ENCODE assay signal across 26 cellular contexts in genomic region chr10:9289811-9290210, GRCh38.
"Had no signal": no experiment of that assay in that cellular context is flagged by ENCODE, and none has a peak within 500 bp of the region (broad histone marks: within the 10 kb centered on the region; RNA-seq: fewer than 3 reads in every experiment).

No MANE protein-coding gene starts in this region.

- H3K27me3 ChIP-seq: gastrocnemius medialis, pancreas, spleen, tibial nerve had no signal

- H3K9me3 Mint-ChIP-seq: activated naive CD4-positive, alpha-beta T cell treated with anti-CD3 and anti-CD28 coated beads for 36 hours; dendritic cell treated with granulocyte-macrophage colony-stimulating factor and Interleukin-4, amounts not matched to agents 40 ng/mL and 50 ng/mL, for 4 days; endodermal cell; immature natural killer cell; memory B cell; naive thymus-derived CD8-positive, alpha-beta T cell; neural crest cell had no signal

- DNase-seq: activated CD4-positive, alpha-beta T cell treated with anti-CD3 and anti-CD28 coated beads for 36 hours; activated CD4-positive, alpha-beta T cell treated with anti-CD3 and anti-CD28 coated beads, Interleukin-2, amount 50 U/mL, for 4 hours; activated CD4-positive, CD25-positive, alpha-beta regulatory T cell; activated effector memory CD4-positive, alpha-beta T cell treated with anti-CD3 and anti-CD28 coated beads, Interleukin-2, amount 50 U/mL, for 16 hours; activated naive CD4-positive, alpha-beta T cell treated with anti-CD3 and anti-CD28 coated beads for 36 hours; activated naive CD8-positive, alpha-beta T cell treated with anti-CD3 and anti-CD28 coated beads for 36 hours; activated T-cell treated with anti-CD3 and anti-CD28 coated beads for 4 hours; amygdala; central memory CD4-positive, alpha-beta T cell; endodermal cell; gastrocnemius medialis; head of caudate nucleus; hippocampal formation; immature natural killer cell; midbrain; naive thymus-derived CD8-positive, alpha-beta T cell; nucleus accumbens; pancreas; psoas muscle; spleen; stimulated activated naive CD4-positive, alpha-beta T cell treated with Interleukin-2 at 50 U/mL for 16 hours had no signal

- H3K4me3 ChIP-seq: gastrocnemius medialis, pancreas, psoas muscle, spleen, tibial nerve had no signal

- H3K4me1 Mint-ChIP-seq: endodermal cell, immature natural killer cell, neural crest cell had no signal

- H3K27ac Mint-ChIP-seq: activated CD4-positive, alpha-beta T cell treated with anti-CD3 and anti-CD28 coated beads for 36 hours; activated naive CD4-positive, alpha-beta T cell treated with anti-CD3 and anti-CD28 coated beads for 36 hours; activated naive CD8-positive, alpha-beta T cell treated with anti-CD3 and anti-CD28 coated beads for 36 hours; dendritic cell treated with granulocyte-macrophage colony-stimulating factor and Interleukin-4, amounts not matched to agents 40 ng/mL and 50 ng/mL, for 4 days; endodermal cell; immature natural killer cell; memory B cell; naive thymus-derived CD8-positive, alpha-beta T cell had no signal

- H3K4me1 ChIP-seq: gastrocnemius medialis, pancreas, psoas muscle, tibial nerve had no signal

- H3K36me3 Mint-ChIP-seq: activated naive CD8-positive, alpha-beta T cell treated with anti-CD3 and anti-CD28 coated beads for 36 hours; immature natural killer cell; memory B cell; naive thymus-derived CD8-positive, alpha-beta T cell had no signal

- H3K36me3 ChIP-seq: gastrocnemius medialis, pancreas, spleen, tibial nerve had no signal

- ATAC-seq: activated CD4-positive, alpha-beta T cell treated with anti-CD3 and anti-CD28 coated beads for 36 hours; esophagus mucosa; gastrocnemius medialis; naive thymus-derived CD8-positive, alpha-beta T cell; pancreas; psoas muscle had no signal

- H3K27me3 Mint-ChIP-seq: dendritic cell treated with granulocyte-macrophage colony-stimulating factor and Interleukin-4, amounts not matched to agents 40 ng/mL and 50 ng/mL, for 4 days had no signal

- H3K27ac ChIP-seq: gastrocnemius medialis, pancreas, psoas muscle, spleen, tibial nerve had no signal

- H3K4me3 Mint-ChIP-seq: activated CD4-positive, alpha-beta T cell treated with anti-CD3 and anti-CD28 coated beads for 36 hours; activated naive CD4-positive, alpha-beta T cell treated with anti-CD3 and anti-CD28 coated beads for 36 hours; activated naive CD8-positive, alpha-beta T cell treated with anti-CD3 and anti-CD28 coated beads for 36 hours; dendritic cell treated with granulocyte-macrophage colony-stimulating factor and Interleukin-4, amounts not matched to agents 40 ng/mL and 50 ng/mL, for 4 days; endodermal cell; immature natural killer cell; memory B cell; naive thymus-derived CD8-positive, alpha-beta T cell; neural crest cell had no signal

- H3K9me3 ChIP-seq: gastrocnemius medialis, pancreas, psoas muscle, spleen, tibial nerve had no signal
